Comparison of ENCODE assay signal across 8 cellular contexts in the genomic region with DNA sequence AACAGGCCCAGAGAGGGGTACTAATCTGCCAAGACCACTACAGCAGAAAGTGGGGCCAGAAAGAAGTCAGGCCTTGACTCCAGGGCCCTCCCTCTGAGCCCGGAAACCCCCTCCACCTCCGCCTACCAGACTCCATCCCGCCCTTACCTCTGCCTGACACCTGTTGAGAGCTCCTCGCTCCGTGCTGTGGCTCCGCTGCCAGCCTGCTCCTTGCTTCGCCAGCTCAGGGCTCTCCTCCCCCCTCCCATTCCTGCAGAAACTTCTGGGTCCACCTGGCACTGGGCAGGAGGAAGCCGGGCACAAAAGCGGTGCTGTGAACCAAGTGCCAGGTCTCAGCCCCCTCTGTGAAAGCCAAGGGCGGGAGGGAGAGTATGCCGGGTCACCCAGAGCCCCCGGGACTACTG.
DNase-seq lines count a peak whose midpoint lies in the region; TF ChIP-seq lines count a peak whose summit lies in the region.

No MANE protein-coding gene starts in this region.

- peak; percentile 64 to 70 for DNase-seq in activated CD4-positive, alpha-beta T cell treated with anti-CD3 and anti-CD28 coated beads for 4 hours
- DNase-seq in Kasumi-1 (lab: John Stamatoyannopoulos, UW) (no peak), SKM-1 (lab: John Stamatoyannopoulos, UW; ENCODE audit: unreplicated experiment) (no peak), NCI-H2081 treated with DMSO at 0.1 percent for 48 hours (lab: John Stamatoyannopoulos, UW) (no peak), SW 1271 (lab: John Stamatoyannopoulos, UW) (no peak)

- H3K27ac ChIP-seq in cingulate gyrus (ENCODE audit: low read depth, low read length) (peak overlapping the region; percentile 91), skin epidermis (peak overlapping the region in 20 of 21 experiments; percentile 45 to 98 (median 86))

- peak; percentile 16 for TF ChIP-seq POLR2A in GM10847 (IDR thresholded peaks at IDR 0.05; ENCODE audit: extremely low read depth, insufficient read length)

- peak overlapping the region in 6 of 7 experiments; percentile 5 to 31 (median 16) for H3K4me3 ChIP-seq in skin epidermis

Comparison
In these comparisons a context has a peak if more than half of its experiments do, and no peak if none do; other contexts are left out.
1. DNase-seq: peak in activated CD4-positive, alpha-beta T cell treated with anti-CD3 and anti-CD28 coated beads for 4 hours (2 of 2); none in Kasumi-1 (0 of 2), SKM-1 (single experiment), NCI-H2081 treated with DMSO at 0.1 percent for 48 hours (single experiment) and SW 1271 (0 of 2).